Comparison of ENCODE assay signal across 18 cellular contexts in genomic region chr16:11650641-11651591, GRCh38. TPM values are rescaled to one million over a fixed set of nuclear protein-coding genes. Genes with fewer than 3 reads are reported as not detected.
DNase-seq lines count a peak whose midpoint lies in the region; ATAC-seq and TF ChIP-seq lines count a peak whose summit lies in the region.
"Had no signal": no experiment of that assay in that cellular context is flagged by ENCODE, and none has a peak within 500 bp of the region (broad histone marks: within the 10 kb centered on the region; RNA-seq: fewer than 3 reads in every experiment).

No MANE protein-coding gene starts in this region.

- H3K4me1 ChIP-seq in left ventricle myocardium inferior (no peaks in the 10 kb centered on the region), neutrophil (ENCODE audit: control insufficient read depth in 1 of 2, insufficient read depth in 1 of 2, low read depth in 1 of 2, low read length in 1 of 2) (peaks cover 0 to 12% of the 10 kb centered on the region in 2 experiments)

- H3K27me3 Mint-ChIP-seq in activated B cell treated with CpG ODN at 0.5 μM for 24 hours: no peaks in the 10 kb centered on the region

- no peak for ATAC-seq in Right ventricle myocardium inferior
- ATAC-seq in activated B cell treated with CpG ODN at 0.5 μM for 24 hours (ENCODE audit: low read depth): no peak
- ATAC-seq in GM19023 (IDR thresholded peaks at IDR 0.05; ENCODE audit: unreplicated experiment): no peak
- ATAC-seq: PC-3 had no signal

- H3K27ac ChIP-seq in left ventricle myocardium inferior (replicated peaks) (no peak overlapping the region), neutrophil (peak overlapping the region; percentile 18)
- H3K27ac ChIP-seq: SK-N-MC had no signal

- TF ChIP-seq CTCF in left ventricle myocardium inferior (IDR thresholded peaks at IDR 0.05; ENCODE audit: borderline replicate concordance) (no peak), activated B cell treated with CpG ODN at 0.5 μM for 24 hours (IDR thresholded peaks at IDR 0.05) (no peak), neutrophil (IDR thresholded peaks at IDR 0.05) (no peak)

- H3K4me3 Mint-ChIP-seq in activated B cell treated with CpG ODN at 0.5 μM for 24 hours: no peak overlapping the region
- H3K4me3 Mint-ChIP-seq: HFFc6 had no signal

- peaks cover 14% of the 10 kb centered on the region for H3K4me1 Mint-ChIP-seq in activated B cell treated with CpG ODN at 0.5 μM for 24 hours

- H3K27me3 ChIP-seq in left ventricle myocardium inferior (ENCODE audit: low read depth): no peaks in the 10 kb centered on the region
- peaks cover 5% of the 10 kb centered on the region for H3K27me3 ChIP-seq in neutrophil

- H3K4me3 ChIP-seq in left ventricle myocardium inferior (no peak overlapping the region), neutrophil (ENCODE audit: low read depth in 1 of 2, low read length in 1 of 2) (no peak overlapping the region)
- H3K4me3 ChIP-seq: SK-N-MC had no signal

- DNase-seq in Right ventricle myocardium inferior (ENCODE audit: missing footprints) (peak; percentile 26), left ventricle myocardium inferior (no peak), RPMI8226 (peak; percentile 88), activated B cell treated with CpG ODN at 0.5 μM for 24 hours (no peak), NCI-H146 (lab: John Stamatoyannopoulos, UW) (no peak), NCI-H526 treated with DMSO at 0.1 percent for 48 hours (lab: John Stamatoyannopoulos, UW) (no peak)
- DNase-seq: GF-D8, HFFc6, KG1, NCI-H1048, NCI-H1694, NCI-H226, NCI-H748 treated with DMSO at 0.1 percent for 48 hours, PC-3, Right ventricle myocardium superior had no signal

- no peaks in the 10 kb centered on the region for H3K36me3 Mint-ChIP-seq in activated B cell treated with CpG ODN at 0.5 μM for 24 hours (ENCODE audit: low read depth)

- H3K9me3 ChIP-seq in left ventricle myocardium inferior (replicated peaks): no peaks in the 10 kb centered on the region
- H3K9me3 ChIP-seq in neutrophil: no peaks in the 10 kb centered on the region

- H3K36me3 ChIP-seq in left ventricle myocardium inferior: no peaks in the 10 kb centered on the region
- no peaks in the 10 kb centered on the region for H3K36me3 ChIP-seq in neutrophil

- no peaks in the 10 kb centered on the region for H3K9me3 Mint-ChIP-seq in activated B cell treated with CpG ODN at 0.5 μM for 24 hours
- H3K9me3 Mint-ChIP-seq: HFFc6 had no signal

- H3K27ac Mint-ChIP-seq in activated B cell treated with CpG ODN at 0.5 μM for 24 hours: peak overlapping the region; percentile 24
- H3K27ac Mint-ChIP-seq: HFFc6 had no signal

- CTCF ChIA-PET in activated B cell treated with CpG ODN at 0.5 μM for 24 hours (lab: Charles Lee): interaction anchor here (0.9 to 1.5 kb wide), 4 partner anchors 8 to 119 kb away, joined by 3 to 4 read pairs (median 3); no protein-coding TSS in a partner anchor

- POLR2A ChIA-PET in activated B cell treated with CpG ODN at 0.5 μM for 24 hours (lab: Charles Lee): interaction anchor here (0.6 to 1.2 kb wide), 3 partner anchors 18 to 139 kb away, joined by 3 to 5 read pairs (median 3); no protein-coding TSS in a partner anchor

- intact Hi-C loops in Right ventricle myocardium inferior (cut with DNase I): no loop called here
- intact Hi-C loops in left ventricle myocardium inferior (cut with micrococcal nuclease): no loop called here
- intact Hi-C loops in activated B cell treated with CpG ODN at 0.5 μM for 24 hours (cut with micrococcal nuclease): loop anchor here (2.0 kb wide), 1 partner anchor 64 kb away; no protein-coding TSS in a partner anchor

RNA-seq across cellular contexts. Expression of gene SNN, which starts 17.3 kb away (rescaled TPM):
- total RNA-seq in Right ventricle myocardium inferior: 27.7 TPM
- total RNA-seq in left ventricle myocardium inferior: 28.2 TPM
- 31.9 and 32.1 TPM in 2 replicates for total RNA-seq in activated B cell treated with CpG ODN at 0.5 μM for 24 hours

Comparison
In these comparisons a context has a peak if more than half of its experiments do, and no peak if none do; other contexts are left out.
1. DNase-seq: peak in Right ventricle myocardium inferior (single experiment) and RPMI8226 (single experiment); none in left ventricle myocardium inferior (single experiment), activated B cell treated with CpG ODN at 0.5 μM for 24 hours (single experiment), NCI-H146 (single experiment) and NCI-H526 treated with DMSO at 0.1 percent for 48 hours (single experiment).